22 cellular contexts compared by ENCODE assay signal in the genomic region with DNA sequence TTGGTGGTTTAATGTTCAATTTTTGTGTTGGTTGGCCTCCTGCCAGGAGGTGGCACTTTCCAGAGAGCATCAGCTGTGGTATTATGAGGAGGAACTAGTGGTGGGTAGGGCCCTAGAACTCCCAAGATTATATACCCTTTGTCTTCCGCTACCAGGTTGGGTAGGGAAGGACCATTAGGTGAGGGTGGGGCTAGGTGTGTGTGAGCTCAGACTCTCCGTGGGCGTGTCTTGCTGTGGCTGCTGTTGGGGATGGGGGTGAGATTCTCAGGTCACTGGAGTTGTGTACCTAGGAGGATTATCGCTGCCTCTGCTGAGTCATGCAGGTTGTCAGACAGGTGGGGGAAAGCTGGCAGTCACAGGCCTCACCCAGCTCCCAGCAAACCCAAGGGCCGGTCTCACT.
"Had no signal": no experiment of that assay in that cellular context is flagged by ENCODE, and none has a peak within 500 bp of the region (broad histone marks: within the 10 kb centered on the region; RNA-seq: fewer than 3 reads in every experiment).

No MANE protein-coding gene starts in this region.

- H3K9me3 ChIP-seq: prostate gland, testis had no signal

- H3K4me2 ChIP-seq: smooth muscle cell had no signal

- ATAC-seq: effector memory CD8-positive, alpha-beta T cell; gastrocnemius medialis; left lung; naive thymus-derived CD8-positive, alpha-beta T cell; sciatic nerve; stimulated activated memory B cell treated with anti-CD40 and anti-IgM and Interleukin-4, amounts not matched to agents 10 μg/mL and 1 μg/mL and 100 μg/mL, for 72 hours; stimulated activated naive CD8-positive, alpha-beta T cell treated with anti-CD3 and anti-CD28 coated beads, Interleukin-15, Interleukin-2, amounts not matched to agents 100 U/mL and 50 U/mL, for 24 hours had no signal

- H3K27me3 ChIP-seq: gastrocnemius medialis, left lung, right atrium auricular region, testis, tibial artery, upper lobe of left lung had no signal

- DNase-seq: cortex of kidney; effector memory CD8-positive, alpha-beta T cell; foreskin fibroblast; gastrocnemius medialis; head of caudate nucleus; kidney; left lung; mesenchymal stem cell; naive thymus-derived CD8-positive, alpha-beta T cell; nephron progenitor cell; nucleus accumbens; stimulated activated CD4-positive, alpha-beta T cell treated with anti-CD3 and anti-CD28 coated beads, Interleukin-4, amount 100 ng/mL, for 4 hours; stimulated activated naive CD8-positive, alpha-beta T cell treated with anti-CD3 and anti-CD28 coated beads, Interleukin-15, Interleukin-2, amounts not matched to agents 100 U/mL and 50 U/mL, for 24 hours; substantia nigra; testis; tibial artery; upper lobe of left lung had no signal

- H3K27ac ChIP-seq: gastrocnemius medialis, left lung, prostate gland, right atrium auricular region, testis, tibial artery, upper lobe of left lung had no signal

- H3K4me3 ChIP-seq: gastrocnemius medialis, left lung, prostate gland, right atrium auricular region, smooth muscle cell, testis, tibial artery, upper lobe of left lung had no signal

- H3K36me3 ChIP-seq: gastrocnemius medialis, left lung, prostate gland, right atrium auricular region, upper lobe of left lung had no signal

- H3K4me1 ChIP-seq: left lung, prostate gland, right atrium auricular region, testis, tibial artery, upper lobe of left lung had no signal
